ENCODE assay signal across 33 cellular contexts in the genomic region with DNA sequence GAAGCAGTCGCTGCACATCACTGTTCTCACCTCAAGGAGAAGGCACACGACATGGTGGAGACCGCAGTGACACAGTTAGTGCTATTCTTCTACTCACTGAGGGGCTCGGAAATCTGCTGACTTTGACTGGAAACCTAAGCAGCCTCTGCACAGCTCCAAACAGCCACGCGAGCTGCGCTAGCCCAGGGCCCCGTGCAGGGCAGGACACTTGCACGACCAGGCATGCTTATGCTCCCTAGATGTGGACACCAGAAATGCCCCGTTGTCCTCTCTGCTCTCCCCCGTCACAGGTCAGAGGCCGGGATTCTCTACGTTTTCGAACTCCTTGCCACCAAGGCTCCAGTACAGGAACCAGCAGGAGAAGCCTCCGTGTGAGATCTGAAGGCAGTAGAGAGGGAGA.
"Had no signal": no experiment of that assay in that cellular context is flagged by ENCODE, and none has a peak within 500 bp of the region (broad histone marks: within the 10 kb centered on the region; RNA-seq: fewer than 3 reads in every experiment).

No MANE protein-coding gene starts in this region.

- H3K27me3 Mint-ChIP-seq: activated B cell treated with CpG ODN at 0.5 μM for 24 hours; activated CD4-positive, alpha-beta memory T cell treated with anti-CD3 and anti-CD28 coated beads for 36 hours; activated CD8-positive, alpha-beta T cell treated with anti-CD3 and anti-CD28 coated beads for 36 hours; activated naive CD8-positive, alpha-beta T cell treated with anti-CD3 and anti-CD28 coated beads for 36 hours; activated T-helper 17 cell treated with anti-CD3 and anti-CD28 coated beads, Interleukin-2, amount 50 U/mL, for 72 hours had no signal

- ATAC-seq: activated CD8-positive, alpha-beta T cell treated with anti-CD3 and anti-CD28 coated beads for 36 hours; activated naive CD4-positive, alpha-beta T cell treated with anti-CD3 and anti-CD28 coated beads, Interleukin-2, amount 50 U/mL, for 72 hours; activated T-cell treated with anti-CD3 and anti-CD28 coated beads, Interleukin-2, amount 50 U/mL, for 4 hours; activated T-cell treated with anti-CD3 and anti-CD28 coated beads, Interleukin-2, amount 50 U/mL, for 72 hours; activated T-helper 17 cell treated with anti-CD3 and anti-CD28 coated beads, Interleukin-2, amount 50 U/mL, for 72 hours; body of pancreas had no signal

- H3K4me3 ChIP-seq: adrenal gland, body of pancreas, breast epithelium had no signal

- H3K36me3 ChIP-seq: adrenal gland, brain microvascular endothelial cell, breast epithelium had no signal

- H3K27me3 ChIP-seq: adrenal gland, body of pancreas, brain microvascular endothelial cell, breast epithelium had no signal

- H3K9me3 ChIP-seq: adrenal gland, body of pancreas, breast epithelium had no signal

- H3K4me1 Mint-ChIP-seq: activated B cell treated with CpG ODN at 0.5 μM for 24 hours; activated naive CD8-positive, alpha-beta T cell treated with anti-CD3 and anti-CD28 coated beads for 36 hours; activated T-helper 17 cell treated with anti-CD3 and anti-CD28 coated beads, Interleukin-2, amount 50 U/mL, for 72 hours had no signal

- H3K9me3 Mint-ChIP-seq: activated B cell treated with CpG ODN at 0.5 μM for 24 hours; activated CD4-positive, alpha-beta memory T cell treated with anti-CD3 and anti-CD28 coated beads for 36 hours; activated CD8-positive, alpha-beta T cell treated with anti-CD3 and anti-CD28 coated beads for 36 hours; activated naive CD4-positive, alpha-beta T cell treated with anti-CD3 and anti-CD28 coated beads, Interleukin-2, amount 50 U/mL, for 72 hours; activated naive CD8-positive, alpha-beta T cell treated with anti-CD3 and anti-CD28 coated beads for 36 hours; activated T-cell treated with anti-CD3 and anti-CD28 coated beads, Interleukin-2, amount 50 U/mL, for 4 hours; activated T-cell treated with anti-CD3 and anti-CD28 coated beads, Interleukin-2, amount 50 U/mL, for 72 hours; activated T-helper 1 cell treated with anti-CD3 and anti-CD28 coated beads, Interleukin-12 subunit alpha, Interleukin-12 subunit beta, Interleukin-2, Interleukin-4 antibody, amounts not matched to agents 30 ng/mL and 10 ng/mL and 1 ng/mL, durations not matched to agents 14 hours and 24 hours and 36 hours; T-helper 1 cell treated with Interleukin-12 subunit alpha and Interleukin-12 subunit beta and Interleukin-4 antibody, amounts not matched to agents 30 μg/mL and 1 μg/mL, for 36 hours; T-helper 2 cell treated with Interferon-gamma antibody and Interleukin-4, amounts not matched to agents 5 μg/mL and 100 μg/mL, for 36 hours had no signal

- H3K27ac Mint-ChIP-seq: activated B cell treated with CpG ODN at 0.5 μM for 24 hours; activated CD4-positive, alpha-beta memory T cell treated with anti-CD3 and anti-CD28 coated beads for 36 hours; activated CD8-positive, alpha-beta T cell treated with anti-CD3 and anti-CD28 coated beads for 36 hours; activated naive CD4-positive, alpha-beta T cell treated with anti-CD3 and anti-CD28 coated beads, Interleukin-2, amount 50 U/mL, for 72 hours; activated naive CD8-positive, alpha-beta T cell treated with anti-CD3 and anti-CD28 coated beads for 36 hours; activated T-cell treated with anti-CD3 and anti-CD28 coated beads, Interleukin-2, amount 50 U/mL, for 72 hours; activated T-helper 1 cell treated with anti-CD3 and anti-CD28 coated beads, Interleukin-12 subunit alpha, Interleukin-12 subunit beta, Interleukin-2, Interleukin-4 antibody, amounts not matched to agents 30 ng/mL and 10 ng/mL and 1 ng/mL, durations not matched to agents 14 hours and 24 hours and 36 hours; activated T-helper 17 cell treated with anti-CD3 and anti-CD28 coated beads, Interleukin-2, amount 50 U/mL, for 72 hours; T-helper 1 cell treated with Interleukin-12 subunit alpha and Interleukin-12 subunit beta and Interleukin-4 antibody, amounts not matched to agents 30 μg/mL and 1 μg/mL, for 36 hours; T-helper 2 cell treated with Interferon-gamma antibody and Interleukin-4, amounts not matched to agents 5 μg/mL and 100 μg/mL, for 36 hours had no signal

- H3K4me1 ChIP-seq: adrenal gland, body of pancreas, breast epithelium had no signal

- DNase-seq: activated B cell treated with CpG ODN at 0.5 μM for 24 hours; activated CD4-positive, alpha-beta memory T cell treated with anti-CD3 and anti-CD28 coated beads for 36 hours; activated CD4-positive, alpha-beta T cell treated with anti-CD3 and anti-CD28 coated beads for 4 hours; activated CD4-positive, alpha-beta T cell treated with anti-CD3 and anti-CD28 coated beads, Interleukin-2, amount 50 U/mL, for 1 hour; activated CD4-positive, alpha-beta T cell treated with anti-CD3 and anti-CD28 coated beads, Interleukin-2, amount 50 U/mL, for 4 hours; activated CD4-positive, CD25-positive, alpha-beta regulatory T cell treated with anti-CD3 and anti-CD28 coated beads, Interleukin-2, amount 50 U/mL, for 72 hours; activated CD8-positive, alpha-beta memory T cell treated with anti-CD3 and anti-CD28 coated beads, Interleukin-2, amount 50 U/mL, for 4 hours; activated CD8-positive, alpha-beta T cell treated with anti-CD3 and anti-CD28 coated beads for 36 hours; activated gamma-delta T cell; activated naive CD4-positive, alpha-beta T cell treated with anti-CD3 and anti-CD28 coated beads, Interleukin-2, amount 50 U/mL, for 16 hours; activated naive CD4-positive, alpha-beta T cell treated with Interleukin-2 at 50 U/mL for 16 hours; activated naive CD8-positive, alpha-beta T cell treated with anti-CD3 and anti-CD28 coated beads for 36 hours; activated T-cell treated with anti-CD3 and anti-CD28 coated beads for 4 hours; activated T-cell treated with anti-CD3 and anti-CD28 coated beads, Interleukin-2, amount 50 U/mL, for 1 hour; activated T-cell treated with anti-CD3 and anti-CD28 coated beads, Interleukin-2, amount 50 U/mL, for 4 hours; activated T-cell treated with anti-CD3 and anti-CD28 coated beads, Interleukin-2, amount 50 U/mL, for 72 hours; adrenal gland; amniotic stem cell; aorta; body of pancreas; brain microvascular endothelial cell; central memory CD4-positive, alpha-beta T cell; SW 1271; T-helper 1 cell; T-helper 2 cell; T-helper 9 cell had no signal

- H3K4me3 Mint-ChIP-seq: activated B cell treated with CpG ODN at 0.5 μM for 24 hours; activated CD4-positive, alpha-beta memory T cell treated with anti-CD3 and anti-CD28 coated beads for 36 hours; activated CD8-positive, alpha-beta T cell treated with anti-CD3 and anti-CD28 coated beads for 36 hours; activated naive CD8-positive, alpha-beta T cell treated with anti-CD3 and anti-CD28 coated beads for 36 hours; activated T-cell treated with anti-CD3 and anti-CD28 coated beads, Interleukin-2, amount 50 U/mL, for 4 hours; activated T-cell treated with anti-CD3 and anti-CD28 coated beads, Interleukin-2, amount 50 U/mL, for 72 hours; activated T-helper 1 cell treated with anti-CD3 and anti-CD28 coated beads, Interleukin-12 subunit alpha, Interleukin-12 subunit beta, Interleukin-2, Interleukin-4 antibody, amounts not matched to agents 30 ng/mL and 10 ng/mL and 1 ng/mL, durations not matched to agents 14 hours and 24 hours and 36 hours; activated T-helper 17 cell treated with anti-CD3 and anti-CD28 coated beads, Interleukin-2, amount 50 U/mL, for 72 hours; T-helper 1 cell treated with Interleukin-12 subunit alpha and Interleukin-12 subunit beta and Interleukin-4 antibody, amounts not matched to agents 30 μg/mL and 1 μg/mL, for 36 hours; T-helper 2 cell treated with Interferon-gamma antibody and Interleukin-4, amounts not matched to agents 5 μg/mL and 100 μg/mL, for 36 hours had no signal

- H3K36me3 Mint-ChIP-seq: activated naive CD4-positive, alpha-beta T cell treated with anti-CD3 and anti-CD28 coated beads, Interleukin-2, amount 50 U/mL, for 72 hours; activated naive CD8-positive, alpha-beta T cell treated with anti-CD3 and anti-CD28 coated beads for 36 hours had no signal

- H3K27ac ChIP-seq: adrenal gland, body of pancreas, brain microvascular endothelial cell, breast epithelium, VCaP had no signal
